ENCODE assay signal across 8 cellular contexts in genomic region chr12:51262758-51263177, GRCh38. TPM values are rescaled to one million over a fixed set of nuclear protein-coding genes. Genes with fewer than 3 reads are reported as not detected.
DNase-seq lines count a peak whose midpoint lies in the region; ATAC-seq and TF ChIP-seq lines count a peak whose summit lies in the region.

No MANE protein-coding gene starts in this region.

- H3K4me1 ChIP-seq in mammary epithelial cell (ENCODE audit: insufficient read depth, low read length): peaks cover 5% of the 10 kb centered on the region
- peaks cover 6% of the 10 kb centered on the region for H3K4me1 ChIP-seq in osteoblast (ENCODE audit: insufficient read depth, low read length)

- H3K9me3 ChIP-seq in mammary epithelial cell (replicated peaks; ENCODE audit: insufficient read depth, low read length) (no peaks in the 10 kb centered on the region), osteoblast (ENCODE audit: low read depth, low read length) (no peaks in the 10 kb centered on the region)

- H3K4me3 ChIP-seq in mammary epithelial cell (replicated peaks in 1 of 3; ENCODE audit: insufficient read depth in 1 of 3, low read depth in 2 of 3, low read length in 3 of 3): no peak overlapping the region
- H3K4me3 ChIP-seq in osteoblast (ENCODE audit: insufficient read depth, low read length): no peak overlapping the region

- H3K9me3 Mint-ChIP-seq in activated T-cell treated with anti-CD3 and anti-CD28 coated beads, Interleukin-2, amount 50 U/mL, for 72 hours: peaks cover 0 to 2% of the 10 kb centered on the region in 2 donors
- H3K9me3 Mint-ChIP-seq in natural killer cell treated with Interleukin-12 subunit alpha and Interleukin-12 subunit beta and Interleukin-15 and Interleukin-18, amount 100 ng/mL, for 72 hours: no peaks in the 10 kb centered on the region

- no peak overlapping the region for H3K9ac ChIP-seq in mammary epithelial cell (ENCODE audit: insufficient read depth, low read length)

- H4K20me1 ChIP-seq in mammary epithelial cell (ENCODE audit: insufficient read depth, low read length) (no peaks in the 10 kb centered on the region), osteoblast (ENCODE audit: insufficient read depth, low read length) (peaks cover 3% of the 10 kb centered on the region)

- WGBS in mammary epithelial cell (ENCODE audit: low coverage, missing lambda C conversion rate): 40% methylated on average over 7 of the region's 7 CpGs

- intact Hi-C loops in mammary epithelial cell (cut with micrococcal nuclease): no loop called here

- peak; percentile 41 to 50 for ATAC-seq in activated T-cell treated with anti-CD3 and anti-CD28 coated beads, Interleukin-2, amount 50 U/mL, for 72 hours (replicated peaks in 1 of 2)
- no peak for ATAC-seq in natural killer cell treated with Interleukin-12 subunit alpha and Interleukin-12 subunit beta and Interleukin-15 and Interleukin-18, amount 100 ng/mL, for 72 hours
- ATAC-seq in HG03108 (IDR thresholded peaks at IDR 0.05; ENCODE audit: unreplicated experiment): no peak
- no peak for ATAC-seq in GM18868 (IDR thresholded peaks at IDR 0.05; ENCODE audit: unreplicated experiment)

- H3K27me3 ChIP-seq in mammary epithelial cell (ENCODE audit: insufficient read depth, low read length): no peaks in the 10 kb centered on the region
- no peaks in the 10 kb centered on the region for H3K27me3 ChIP-seq in osteoblast (ENCODE audit: insufficient read depth, low read length)

- BruUV-seq in mammary epithelial cell (replicated peaks; lab: Mats Ljungman, UMichigan): no TSS peak

- dilution Hi-C loops in mammary epithelial cell (cut with HindIII; ENCODE audit: low sequenced_read_pairs): no loop called here

- no peaks in the 10 kb centered on the region for H3K36me3 Mint-ChIP-seq in activated T-cell treated with anti-CD3 and anti-CD28 coated beads, Interleukin-2, amount 50 U/mL, for 72 hours (ENCODE audit: insufficient read depth in 2 of 2)
- peaks cover 5% of the 10 kb centered on the region for H3K36me3 Mint-ChIP-seq in natural killer cell treated with Interleukin-12 subunit alpha and Interleukin-12 subunit beta and Interleukin-15 and Interleukin-18, amount 100 ng/mL, for 72 hours

- H3K4me2 ChIP-seq in mammary epithelial cell (ENCODE audit: insufficient read depth, low read depth, low read length): no peak overlapping the region
- peak overlapping the region; percentile 29 for H3K4me2 ChIP-seq in osteoblast (ENCODE audit: insufficient read depth, low read length)

- H3K27ac ChIP-seq in mammary epithelial cell (ENCODE audit: insufficient read depth, low read depth, low read length) (no peak overlapping the region), osteoblast (ENCODE audit: low read depth, low read length) (peak overlapping the region; percentile 11)

- no peak overlapping the region for H3K4me3 Mint-ChIP-seq in activated T-cell treated with anti-CD3 and anti-CD28 coated beads, Interleukin-2, amount 50 U/mL, for 72 hours
- no peak overlapping the region for H3K4me3 Mint-ChIP-seq in natural killer cell treated with Interleukin-12 subunit alpha and Interleukin-12 subunit beta and Interleukin-15 and Interleukin-18, amount 100 ng/mL, for 72 hours

- H3K27ac Mint-ChIP-seq in activated T-cell treated with anti-CD3 and anti-CD28 coated beads, Interleukin-2, amount 50 U/mL, for 72 hours: no peak overlapping the region
- peak overlapping the region in 1 of 2 donors; percentile 19 for H3K27ac Mint-ChIP-seq in natural killer cell treated with Interleukin-12 subunit alpha and Interleukin-12 subunit beta and Interleukin-15 and Interleukin-18, amount 100 ng/mL, for 72 hours

- in situ Hi-C loops in mammary epithelial cell (cut with MboI; ENCODE audit: low sequenced_read_pairs in 2 of 2): no loop called here

- H3K27me3 Mint-ChIP-seq in activated T-cell treated with anti-CD3 and anti-CD28 coated beads, Interleukin-2, amount 50 U/mL, for 72 hours (ENCODE audit: low read depth): no peaks in the 10 kb centered on the region
- no peaks in the 10 kb centered on the region for H3K27me3 Mint-ChIP-seq in natural killer cell treated with Interleukin-12 subunit alpha and Interleukin-12 subunit beta and Interleukin-15 and Interleukin-18, amount 100 ng/mL, for 72 hours

- H3K36me3 ChIP-seq in mammary epithelial cell (ENCODE audit: insufficient read depth, low read length) (peaks cover 8% of the 10 kb centered on the region), osteoblast (ENCODE audit: insufficient read depth, low read length) (no peaks in the 10 kb centered on the region)

- H2AFZ ChIP-seq in mammary epithelial cell (ENCODE audit: low read depth, low read length) (no peak overlapping the region), osteoblast (ENCODE audit: low read length) (no peak overlapping the region)

- peaks cover 27% of the 10 kb centered on the region for H3K4me1 Mint-ChIP-seq in activated T-cell treated with anti-CD3 and anti-CD28 coated beads, Interleukin-2, amount 50 U/mL, for 72 hours (ENCODE audit: low read depth)
- peaks cover 17 to 19% of the 10 kb centered on the region in 2 donors for H3K4me1 Mint-ChIP-seq in natural killer cell treated with Interleukin-12 subunit alpha and Interleukin-12 subunit beta and Interleukin-15 and Interleukin-18, amount 100 ng/mL, for 72 hours (ENCODE audit: low read depth in 2 of 2)

- peaks cover 53% of the 10 kb centered on the region for H3K79me2 ChIP-seq in mammary epithelial cell (ENCODE audit: insufficient read depth, low read length)
- H3K79me2 ChIP-seq in osteoblast (ENCODE audit: insufficient read depth, low read length): peaks cover 50% of the 10 kb centered on the region

- CTCF ChIA-PET in mammary epithelial cell (lab: Charles Lee; ENCODE audit: low non-redundant PET): no interaction called here

- TF ChIP-seq CTCF in mammary epithelial cell (conservative IDR thresholded peaks at IDR 0.05 in 1 of 2, IDR thresholded peaks at IDR 0.05 in 1 of 2; ENCODE audit: extremely low read depth in 1 of 2, insufficient read depth in 1 of 2, low read depth in 1 of 2, low read length in 2 of 2) (peak; percentile 26 to 41), osteoblast (IDR thresholded peaks at IDR 0.05; ENCODE audit: extremely low read depth, low read depth, low read length) (peak; percentile 52)

- peak; percentile 39 to 42 for DNase-seq in activated T-cell treated with anti-CD3 and anti-CD28 coated beads, Interleukin-2, amount 50 U/mL, for 72 hours
- no peak for DNase-seq in activated T-cell treated with anti-CD3 and anti-CD28 coated beads, Interleukin-2, amount 50 U/mL, for 48 hours
- DNase-seq in NCI-H460 (ENCODE audit: extremely low read depth, low read depth): peak; percentile 68
- peak; percentile 42 for DNase-seq in mammary epithelial cell
- peak; percentile 87 for DNase-seq in osteoblast (ENCODE audit: insufficient read length, low spot score, missing footprints)
- no peak for DNase-seq in natural killer cell treated with Interleukin-12 subunit alpha and Interleukin-12 subunit beta and Interleukin-15 and Interleukin-18, amount 100 ng/mL, for 72 hours (ENCODE audit: low spot score)

RNA-seq across cellular contexts. Expression of gene SMAGP, which starts 7.4 kb away (rescaled TPM):
- total RNA-seq in activated T-cell treated with anti-CD3 and anti-CD28 coated beads, Interleukin-2, amount 50 U/mL, for 72 hours: 1 to 10 TPM in 1 of 2 donors, under 1 TPM in 1; 0.86 to 2.1 TPM
- 12.3 TPM in 2 replicates for total RNA-seq in NCI-H460 (2014; rRNA removed; shearing (Covaris generic))
- polyA plus RNA-seq in NCI-H460 (2014; cell fraction: nucleus; rRNA removed): 9.7 and 9.8 TPM in 2 replicates
- total RNA-seq in mammary epithelial cell (10 to 100 TPM; 21.2 to 34.3 TPM), osteoblast (9.8 and 13.6 TPM in 2 replicates)
- polyA plus RNA-seq in mammary epithelial cell: 47.6 TPM
- 35.5 TPM for polyA minus RNA-seq in mammary epithelial cell
- 10 to 100 TPM in 1 of 2 donors, 1 to 10 TPM in 1; 3.8 to 11.5 TPM for total RNA-seq in natural killer cell treated with Interleukin-12 subunit alpha and Interleukin-12 subunit beta and Interleukin-15 and Interleukin-18, amount 100 ng/mL, for 72 hours

RNA-seq across cellular contexts. Expression of gene DAZAP2, which starts 24.1 kb away (rescaled TPM):
- total RNA-seq in activated T-cell treated with anti-CD3 and anti-CD28 coated beads, Interleukin-2, amount 50 U/mL, for 72 hours: 100 to 1,000 TPM; 114 TPM
- total RNA-seq in NCI-H460 (2014; rRNA removed; shearing (Covaris generic)): 329 TPM in 2 replicates
- polyA plus RNA-seq in NCI-H460 (2014; cell fraction: nucleus; rRNA removed): 123 and 138 TPM in 2 replicates
- 100 to 1,000 TPM in 1 of 2 donors, 10 to 100 TPM in 1; 90.7 to 138 TPM for total RNA-seq in mammary epithelial cell
- polyA plus RNA-seq in mammary epithelial cell: 267 TPM
- polyA minus RNA-seq in mammary epithelial cell: 125 TPM
- total RNA-seq in osteoblast: 160 and 169 TPM in 2 replicates
- total RNA-seq in natural killer cell treated with Interleukin-12 subunit alpha and Interleukin-12 subunit beta and Interleukin-15 and Interleukin-18, amount 100 ng/mL, for 72 hours: 100 to 1,000 TPM in 1 of 2 donors, 10 to 100 TPM in 1; 78.3 to 141 TPM

RNA-seq across cellular contexts. Expression of gene POU6F1, which starts 44.9 kb away (rescaled TPM):
- 10 to 100 TPM; 12.0 to 16.0 TPM for total RNA-seq in activated T-cell treated with anti-CD3 and anti-CD28 coated beads, Interleukin-2, amount 50 U/mL, for 72 hours
- 2.3 and 4.7 TPM in 2 replicates for total RNA-seq in NCI-H460 (2014; rRNA removed; shearing (Covaris generic))
- 2.4 and 4.0 TPM in 2 replicates for polyA plus RNA-seq in NCI-H460 (2014; cell fraction: nucleus; rRNA removed)
- total RNA-seq in mammary epithelial cell (1 to 10 TPM; 2.6 to 3.5 TPM), osteoblast (6.8 and 7.6 TPM in 2 replicates)
- polyA plus RNA-seq in mammary epithelial cell: 0.32 TPM
- polyA minus RNA-seq in mammary epithelial cell: not detected
- 1 to 10 TPM; 3.6 to 5.3 TPM for total RNA-seq in natural killer cell treated with Interleukin-12 subunit alpha and Interleukin-12 subunit beta and Interleukin-15 and Interleukin-18, amount 100 ng/mL, for 72 hours

Comparison
In these comparisons a context has a peak if more than half of its experiments do, and no peak if none do; other contexts are left out.
1. DNase-seq: peak in activated T-cell treated with anti-CD3 and anti-CD28 coated beads, Interleukin-2, amount 50 U/mL, for 72 hours (2 of 2), NCI-H460 (single experiment), mammary epithelial cell (single experiment) and osteoblast (single experiment); none in activated T-cell treated with anti-CD3 and anti-CD28 coated beads, Interleukin-2, amount 50 U/mL, for 48 hours (0 of 2) and natural killer cell treated with Interleukin-12 subunit alpha and Interleukin-12 subunit beta and Interleukin-15 and Interleukin-18, amount 100 ng/mL, for 72 hours (single experiment).
2. ATAC-seq: peak in activated T-cell treated with anti-CD3 and anti-CD28 coated beads, Interleukin-2, amount 50 U/mL, for 72 hours (2 of 2); none in natural killer cell treated with Interleukin-12 subunit alpha and Interleukin-12 subunit beta and Interleukin-15 and Interleukin-18, amount 100 ng/mL, for 72 hours (0 of 2), HG03108 (single experiment) and GM18868 (single experiment).